25 cellular contexts compared by ENCODE assay signal in the genomic region with DNA sequence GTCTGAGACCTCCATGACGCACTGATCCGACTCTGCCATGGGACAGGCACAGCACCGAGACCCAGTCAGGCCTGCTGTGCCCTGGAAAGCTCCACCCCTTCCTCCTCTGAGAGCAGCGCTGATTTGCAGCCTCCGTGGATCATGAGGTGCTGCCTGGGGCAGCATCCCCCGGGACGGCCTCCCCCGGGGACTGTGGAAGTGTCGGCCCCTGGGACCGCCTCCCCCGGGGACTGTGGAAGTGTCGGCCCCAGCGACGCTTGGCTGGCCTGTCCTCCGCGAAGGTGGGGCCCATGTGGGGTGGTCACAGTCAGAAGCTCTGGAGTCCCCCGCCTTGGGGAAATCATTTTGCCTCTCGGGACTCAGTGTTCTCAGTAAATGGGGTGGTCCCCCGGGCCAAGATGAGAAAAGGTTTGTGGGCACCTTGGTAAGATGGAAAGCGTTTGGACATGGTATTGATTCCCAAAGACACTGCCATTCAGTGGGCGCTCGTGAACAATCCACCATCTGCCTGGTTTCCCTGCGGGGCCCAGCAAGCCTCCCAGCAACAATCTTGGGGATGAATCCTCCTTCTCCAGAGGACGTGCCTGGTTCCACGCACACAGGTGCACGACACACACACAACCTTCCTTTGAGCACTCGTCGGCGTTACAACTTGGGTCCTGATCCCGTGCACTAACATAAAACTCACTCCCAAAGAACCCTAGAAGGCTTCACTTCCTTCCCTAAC. TPM values are rescaled to one million over a fixed set of nuclear protein-coding genes. Genes with fewer than 3 reads are reported as not detected.
DNase-seq lines count a peak whose midpoint lies in the region; ATAC-seq and TF ChIP-seq lines count a peak whose summit lies in the region.
"Had no signal": no experiment of that assay in that cellular context is flagged by ENCODE, and none has a peak within 500 bp of the region (broad histone marks: within the 10 kb centered on the region; RNA-seq: fewer than 3 reads in every experiment).

No MANE protein-coding gene starts in this region.

- H3K27me3 ChIP-seq in GM23338 (ENCODE audit: insufficient read depth) (no peaks in the 10 kb centered on the region), mucosa of stomach (ENCODE audit: control insufficient read depth, insufficient read depth, low read length) (no peaks in the 10 kb centered on the region)

- H3K79me2 ChIP-seq in GM23338 (replicated peaks; ENCODE audit: insufficient read depth) = no peaks in the 10 kb centered on the region

- no peak overlapping the region for H3K4me3 ChIP-seq in GM23338
- peak overlapping the region; percentile 7 for H3K4me3 ChIP-seq in mucosa of stomach (ENCODE audit: low read length)
- H3K4me3 ChIP-seq: MG63 had no signal

- 0 out of 2 replicates have a peak overlapping the region, but pooled peaks have one; percentile 32 for H2AFZ ChIP-seq in GM23338

- H3K27ac Mint-ChIP-seq in GM23338 = no peak overlapping the region

- H3K4me1 ChIP-seq in GM23338 (ENCODE audit: insufficient read depth) = no peaks in the 10 kb centered on the region
- peaks cover 21% of the 10 kb centered on the region for H3K4me1 ChIP-seq in mucosa of stomach (ENCODE audit: control insufficient read depth, insufficient read depth, low read length)

- H4K20me1 ChIP-seq in GM23338 (replicated peaks; ENCODE audit: insufficient read depth) = no peaks in the 10 kb centered on the region

- H3K4me3 Mint-ChIP-seq in GM23338 = no peak overlapping the region

- no peaks in the 10 kb centered on the region for H3K9me3 Mint-ChIP-seq in GM23338

- H3K4me1 Mint-ChIP-seq in GM23338 = no peaks in the 10 kb centered on the region

- no peaks in the 10 kb centered on the region for H3F3A ChIP-seq in GM23338 (replicated peaks; ENCODE audit: low read depth)

- TF ChIP-seq CTCF in GM23338 (conservative IDR thresholded peaks at IDR 0.05; ENCODE audit: low read depth in 2 of 2) = no peak

- peak; percentile 47 for DNase-seq in activated CD8-positive, alpha-beta memory T cell treated with anti-CD3 and anti-CD28 coated beads for 24 hours
- DNase-seq in activated CD8-positive, alpha-beta memory T cell treated with anti-CD3 and anti-CD28 coated beads, Interleukin-2, amount 50 U/mL, for 4 hours = no peak
- DNase-seq in GM23338 (ENCODE audit: low spot score) (no peak), globus pallidus (ENCODE audit: low spot score) (no peak), DMS79 treated with DMSO at 0.1 percent for 48 hours (lab: John Stamatoyannopoulos, UW) (no peak), NK-92 (lab: John Stamatoyannopoulos, UW; ENCODE audit: unreplicated experiment) (no peak)
- DNase-seq in stimulated activated CD8-positive, alpha-beta memory T cell treated with anti-CD3 and anti-CD28 coated beads, Interleukin-4, amount 100 ng/mL, for 48 hours = peak; percentile 16
- DNase-seq: Calu3; DND-41; HCEC 1CT; IMR-90; KG1; MG63; NCI-H1105 treated with DMSO at 0.1 percent for 48 hours; NCI-H146; NCI-H1930; NCI-H446; NCI-H524 treated with DMSO at 0.1 percent for 48 hours; NCI-H774; NK-92 treated with Interleukin-12 subunit alpha and Interleukin-12 subunit beta, amount 100 ng/mL, for 24 hours; PC-3 had no signal

- H3K36me3 Mint-ChIP-seq in GM23338 (ENCODE audit: low read depth) = no peaks in the 10 kb centered on the region

- H3K9ac ChIP-seq in mucosa of stomach (ENCODE audit: low read length) = peak overlapping the region; percentile 82

- 0 out of 2 replicates have a peak, but pooled peaks cover 2% of the 10 kb centered on the region for H3K9me2 ChIP-seq in GM23338 (ENCODE audit: insufficient read depth)

- no peak overlapping the region for H3K27ac ChIP-seq in GM23338 (ENCODE audit: low read depth)

- no peaks in the 10 kb centered on the region for H3K9me3 ChIP-seq in mucosa of stomach (ENCODE audit: control insufficient read depth, low read length)
- H3K9me3 ChIP-seq: MG63 had no signal

- H3K4me2 ChIP-seq in GM23338 = no peak overlapping the region

- ATAC-seq in GM23338 = no peak
- ATAC-seq: PC-3 had no signal

- peaks cover 11% of the 10 kb centered on the region for H3K27me3 Mint-ChIP-seq in GM23338 (ENCODE audit: insufficient read depth, low read depth, poor library complexity)

- H3K36me3 ChIP-seq in GM23338 (ENCODE audit: insufficient read depth) (no peaks in the 10 kb centered on the region), mucosa of stomach (ENCODE audit: control insufficient read depth, insufficient read depth, low read length) (no peaks in the 10 kb centered on the region)
- H3K36me3 ChIP-seq: MG63 had no signal

TF ChIP-seq in GM23338, 12 proteins besides CTCF, POLR2A, EP300 and RAD21 (continues in another document):
- TF ChIP-seq EZH2 (IDR thresholded peaks at IDR 0.05; ENCODE audit: low read depth, unreplicated experiment) (no peak), EZH2phosphoT487 (IDR thresholded peaks at IDR 0.05; ENCODE audit: unreplicated experiment) (no peak), NANOG (IDR thresholded peaks at IDR 0.05; ENCODE audit: borderline replicate concordance) (no peak), ZNF114 (CRISPR knock-in tag; IDR thresholded peaks at IDR 0.05) (no peak), JUNB (IDR thresholded peaks at IDR 0.05; ENCODE audit: unreplicated experiment) (no peak), CREB1 (CRISPR knock-in tag; IDR thresholded peaks at IDR 0.05; ENCODE audit: low read depth) (no peak)
- TF ChIP-seq, protein P1, sequence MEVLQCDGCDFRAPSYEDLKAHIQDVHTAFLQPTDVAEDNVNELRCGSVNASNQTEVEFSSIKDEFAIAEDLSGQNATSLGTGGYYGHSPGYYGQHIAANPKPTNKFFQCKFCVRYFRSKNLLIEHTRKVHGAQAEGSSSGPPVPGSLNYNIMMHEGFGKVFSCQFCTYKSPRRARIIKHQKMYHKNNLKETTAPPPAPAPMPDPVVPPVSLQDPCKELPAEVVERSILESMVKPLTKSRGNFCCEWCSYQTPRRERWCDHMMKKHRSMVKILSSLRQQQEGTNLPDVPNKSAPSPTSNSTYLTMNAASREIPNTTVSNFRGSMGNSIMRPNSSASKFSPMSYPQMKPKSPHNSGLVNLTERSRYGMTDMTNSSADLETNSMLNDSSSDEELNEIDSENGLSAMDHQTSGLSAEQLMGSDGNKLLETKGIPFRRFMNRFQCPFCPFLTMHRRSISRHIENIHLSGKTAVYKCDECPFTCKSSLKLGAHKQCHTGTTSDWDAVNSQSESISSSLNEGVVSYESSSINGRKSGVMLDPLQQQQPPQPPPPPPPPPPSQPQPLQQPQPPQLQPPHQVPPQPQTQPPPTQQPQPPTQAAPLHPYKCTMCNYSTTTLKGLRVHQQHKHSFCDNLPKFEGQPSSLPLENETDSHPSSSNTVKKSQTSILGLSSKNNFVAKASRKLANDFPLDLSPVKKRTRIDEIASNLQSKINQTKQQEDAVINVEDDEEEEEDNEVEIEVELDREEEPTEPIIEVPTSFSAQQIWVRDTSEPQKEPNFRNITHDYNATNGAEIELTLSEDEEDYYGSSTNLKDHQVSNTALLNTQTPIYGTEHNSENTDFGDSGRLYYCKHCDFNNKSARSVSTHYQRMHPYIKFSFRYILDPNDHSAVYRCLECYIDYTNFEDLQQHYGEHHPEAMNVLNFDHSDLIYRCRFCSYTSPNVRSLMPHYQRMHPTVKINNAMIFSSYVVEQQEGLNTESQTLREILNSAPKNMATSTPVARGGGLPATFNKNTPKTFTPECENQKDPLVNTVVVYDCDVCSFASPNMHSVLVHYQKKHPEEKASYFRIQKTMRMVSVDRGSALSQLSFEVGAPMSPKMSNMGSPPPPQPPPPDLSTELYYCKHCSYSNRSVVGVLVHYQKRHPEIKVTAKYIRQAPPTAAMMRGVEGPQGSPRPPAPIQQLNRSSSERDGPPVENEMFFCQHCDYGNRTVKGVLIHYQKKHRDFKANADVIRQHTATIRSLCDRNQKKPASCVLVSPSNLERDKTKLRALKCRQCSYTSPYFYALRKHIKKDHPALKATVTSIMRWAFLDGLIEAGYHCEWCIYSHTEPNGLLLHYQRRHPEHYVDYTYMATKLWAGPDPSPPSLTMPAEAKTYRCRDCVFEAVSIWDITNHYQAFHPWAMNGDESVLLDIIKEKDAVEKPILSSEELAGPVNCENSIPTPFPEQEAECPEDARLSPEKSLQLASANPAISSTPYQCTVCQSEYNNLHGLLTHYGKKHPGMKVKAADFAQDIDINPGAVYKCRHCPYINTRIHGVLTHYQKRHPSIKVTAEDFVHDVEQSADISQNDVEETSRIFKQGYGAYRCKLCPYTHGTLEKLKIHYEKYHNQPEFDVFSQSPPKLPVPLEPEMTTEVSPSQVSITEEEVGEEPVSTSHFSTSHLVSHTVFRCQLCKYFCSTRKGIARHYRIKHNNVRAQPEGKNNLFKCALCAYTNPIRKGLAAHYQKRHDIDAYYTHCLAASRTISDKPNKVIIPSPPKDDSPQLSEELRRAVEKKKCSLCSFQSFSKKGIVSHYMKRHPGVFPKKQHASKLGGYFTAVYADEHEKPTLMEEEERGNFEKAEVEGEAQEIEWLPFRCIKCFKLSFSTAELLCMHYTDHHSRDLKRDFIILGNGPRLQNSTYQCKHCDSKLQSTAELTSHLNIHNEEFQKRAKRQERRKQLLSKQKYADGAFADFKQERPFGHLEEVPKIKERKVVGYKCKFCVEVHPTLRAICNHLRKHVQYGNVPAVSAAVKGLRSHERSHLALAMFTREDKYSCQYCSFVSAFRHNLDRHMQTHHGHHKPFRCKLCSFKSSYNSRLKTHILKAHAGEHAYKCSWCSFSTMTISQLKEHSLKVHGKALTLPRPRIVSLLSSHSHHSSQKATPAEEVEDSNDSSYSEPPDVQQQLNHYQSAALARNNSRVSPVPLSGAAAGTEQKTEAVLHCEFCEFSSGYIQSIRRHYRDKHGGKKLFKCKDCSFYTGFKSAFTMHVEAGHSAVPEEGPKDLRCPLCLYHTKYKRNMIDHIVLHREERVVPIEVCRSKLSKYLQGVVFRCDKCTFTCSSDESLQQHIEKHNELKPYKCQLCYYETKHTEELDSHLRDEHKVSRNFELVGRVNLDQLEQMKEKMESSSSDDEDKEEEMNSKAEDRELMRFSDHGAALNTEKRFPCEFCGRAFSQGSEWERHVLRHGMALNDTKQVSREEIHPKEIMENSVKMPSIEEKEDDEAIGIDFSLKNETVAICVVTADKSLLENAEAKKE (CRISPR knock-in tag; IDR thresholded peaks at IDR 0.05) = no peak

RNA-seq across cellular contexts. Expression of gene TFF2, which starts 3.0 kb away (rescaled TPM):
- total RNA-seq in GM23338 (2014; rRNA removed; shearing (Covaris generic)) = not detected in 2 replicates
- not detected in 2 replicates for polyA plus RNA-seq in GM23338 (2016; fragmentation: Nextera tagmentation; extraction: Ambion mirVana)
- total RNA-seq: A172, Calu3, H1, IMR-90 had no signal
- polyA plus RNA-seq: BJ, H1, IMR-90 had no signal

RNA-seq across cellular contexts. Expression of gene TFF1, which starts 18.6 kb away (rescaled TPM):
- total RNA-seq in GM23338 (2014; rRNA removed; shearing (Covaris generic)) = not detected in 2 replicates
- not detected in 2 replicates for polyA plus RNA-seq in GM23338 (2016; fragmentation: Nextera tagmentation; extraction: Ambion mirVana)
- total RNA-seq: A172, Calu3, H1, IMR-90 had no signal
- polyA plus RNA-seq: BJ, H1, IMR-90 had no signal

RNA-seq across cellular contexts. Expression of gene TFF3, which starts 32.6 kb away (rescaled TPM):
- 1.2 TPM in 1 of 2 replicates, not detected in the other for total RNA-seq in GM23338 (2014; rRNA removed; shearing (Covaris generic))
- 3.1 and 3.3 TPM in 2 replicates for polyA plus RNA-seq in GM23338 (2016; fragmentation: Nextera tagmentation; extraction: Ambion mirVana)
- total RNA-seq: A172, Calu3, IMR-90 had no signal
- polyA plus RNA-seq: BJ, IMR-90 had no signal

RNA-seq across cellular contexts. Expression of gene TMPRSS3, which starts 48.1 kb away (rescaled TPM):
- total RNA-seq in GM23338 (2014; rRNA removed; shearing (Covaris generic)) = 0.17 TPM in 1 of 2 replicates, not detected in the other
- not detected in 2 replicates for polyA plus RNA-seq in GM23338 (2016; fragmentation: Nextera tagmentation; extraction: Ambion mirVana)
- total RNA-seq: H1, IMR-90, PC-3 had no signal
- polyA plus RNA-seq: BJ, IMR-90 had no signal

RNA-seq across cellular contexts. Expression of gene UBASH3A, which starts 55.9 kb away (rescaled TPM):
- not detected in 2 replicates for total RNA-seq in GM23338 (2014; rRNA removed; shearing (Covaris generic))
- polyA plus RNA-seq in GM23338 (2016; fragmentation: Nextera tagmentation; extraction: Ambion mirVana) = not detected in 2 replicates
- total RNA-seq: A172, Calu3, H1, IMR-90 had no signal
- polyA plus RNA-seq: BJ, H1, IMR-90 had no signal

Comparison
In these comparisons a context has a peak if more than half of its experiments do, and no peak if none do; other contexts are left out.
1. DNase-seq: peak in activated CD8-positive, alpha-beta memory T cell treated with anti-CD3 and anti-CD28 coated beads for 24 hours (single experiment) and stimulated activated CD8-positive, alpha-beta memory T cell treated with anti-CD3 and anti-CD28 coated beads, Interleukin-4, amount 100 ng/mL, for 48 hours (single experiment); none in activated CD8-positive, alpha-beta memory T cell treated with anti-CD3 and anti-CD28 coated beads, Interleukin-2, amount 50 U/mL, for 4 hours (single experiment), GM23338 (single experiment), globus pallidus (single experiment), DMS79 treated with DMSO at 0.1 percent for 48 hours (single experiment) and NK-92 (single experiment).